17 cellular contexts compared by ENCODE assay signal in the genomic region with DNA sequence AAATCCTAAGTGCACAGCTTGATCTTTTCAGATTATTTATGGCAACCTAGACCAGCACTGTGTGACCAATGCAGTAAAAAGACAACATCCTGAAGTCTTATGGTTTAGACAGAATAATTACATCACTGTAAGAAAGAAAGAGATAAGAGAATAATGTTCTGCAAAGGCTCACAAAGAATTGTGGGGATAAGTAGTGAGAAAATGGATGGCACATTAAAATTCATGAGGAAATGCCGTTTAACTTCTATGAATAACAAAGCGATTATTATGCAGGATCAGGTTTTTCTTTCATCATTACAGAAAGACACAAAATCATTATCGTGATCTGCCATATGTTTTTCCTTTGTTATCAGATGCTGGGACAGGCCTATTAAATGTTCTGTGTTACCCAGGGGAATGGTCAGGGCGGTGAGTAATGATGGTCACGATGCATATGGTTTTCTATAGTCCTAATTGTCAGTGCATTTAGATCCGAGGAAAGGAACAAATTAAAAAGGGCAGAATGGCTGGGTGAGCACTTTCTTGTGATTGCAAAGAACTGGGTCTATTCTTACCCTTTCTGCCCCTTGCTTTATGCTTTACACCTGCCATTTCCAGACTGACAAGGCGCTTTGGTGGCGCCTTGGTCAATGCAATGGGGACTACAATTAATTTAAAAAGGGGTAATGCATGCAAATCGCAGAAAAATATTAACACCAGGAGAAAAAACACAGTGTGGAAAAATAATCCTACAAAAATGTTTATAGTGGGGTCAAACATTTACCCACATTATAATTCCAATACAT. TPM values are rescaled to one million over a fixed set of nuclear protein-coding genes. Genes with fewer than 3 reads are reported as not detected.
A peak's percentile ranks its signal among the peaks of the same experiment; 100 is the strongest.
DNase-seq lines count a peak whose midpoint lies in the region; TF ChIP-seq lines count a peak whose summit lies in the region.
"Had no signal": no experiment of that assay in that cellular context is flagged by ENCODE, and none has a peak within 500 bp of the region (broad histone marks: within the 10 kb centered on the region; RNA-seq: fewer than 3 reads in every experiment).

No MANE protein-coding gene starts in this region.

- intact Hi-C loops in esophagus squamous epithelium (cut with DNase I): no loop called here

- H3K9me2 ChIP-seq in Loucy (replicated peaks; ENCODE audit: low read depth, low read length) (no peaks in the 10 kb centered on the region), SK-N-SH (no peaks in the 10 kb centered on the region)

- H3F3A ChIP-seq in Loucy (ENCODE audit: low read depth): no peaks in the 10 kb centered on the region
- H3F3A ChIP-seq in SK-N-SH (replicated peaks; ENCODE audit: insufficient read depth): peaks cover 11% of the 10 kb centered on the region

- H3K27ac ChIP-seq in SK-N-SH (ENCODE audit: low read depth in 2 of 2, low read length in 1 of 2) (peak overlapping the region; percentile 31 to 93; a peak in 3 of 4 replicates), esophagus squamous epithelium (no peak overlapping the region)
- H3K27ac ChIP-seq: BLaER1, thyroid gland had no signal

- H3K79me2 ChIP-seq in Loucy (ENCODE audit: insufficient read depth, low read length) (no peaks in the 10 kb centered on the region), SK-N-SH (ENCODE audit: insufficient read depth) (no peaks in the 10 kb centered on the region)

- TF ChIP-seq POLR2A in esophagus squamous epithelium (IDR thresholded peaks at IDR 0.05): no peak

- H3K4me3 ChIP-seq in Loucy (ENCODE audit: low read length, poor library complexity, severe bottlenecking) (peak overlapping the region; percentile 6), SK-N-SH (ENCODE audit: low read depth in 2 of 2, low read length in 1 of 2) (no peak overlapping the region), esophagus squamous epithelium (no peak overlapping the region)
- H3K4me3 ChIP-seq: BLaER1, mucosa of descending colon, thyroid gland had no signal

- TF ChIP-seq RAD21 in SK-N-SH (IDR thresholded peaks at IDR 0.05; ENCODE audit: low read length): peak; percentile 14; the same call in 1 of the 2 replicates

- no peaks in the 10 kb centered on the region for H3K9me3 ChIP-seq in Loucy (ENCODE audit: insufficient read depth, low read depth, low read length)
- no peaks in the 10 kb centered on the region for H3K9me3 ChIP-seq in SK-N-SH
- no peaks in the 10 kb centered on the region for H3K9me3 ChIP-seq in esophagus squamous epithelium
- H3K9me3 ChIP-seq: BLaER1, mucosa of descending colon, thyroid gland had no signal

- WGBS in SK-N-SH (ENCODE audit: low lambda C conversion rate): 25% methylated on average over 9 of the region's 9 CpGs
- 69 to 71% methylated on average over 9 of the region's 9 CpGs for WGBS in esophagus squamous epithelium, 2 donors

- H3K4me1 ChIP-seq in Loucy (ENCODE audit: insufficient read depth, low read length, poor library complexity, severe bottlenecking) (peaks cover 8% of the 10 kb centered on the region), SK-N-SH (ENCODE audit: control insufficient read depth in 1 of 2, insufficient read depth in 2 of 2, low read depth in 1 of 2, low read length in 1 of 2) (peaks cover 9 to 11% of the 10 kb centered on the region in 2 experiments), esophagus squamous epithelium (no peaks in the 10 kb centered on the region)
- H3K4me1 ChIP-seq: BLaER1, thyroid gland had no signal

- no peaks in the 10 kb centered on the region for H4K20me1 ChIP-seq in Loucy (ENCODE audit: insufficient read depth, low read length, poor library complexity, severe bottlenecking)
- H4K20me1 ChIP-seq in SK-N-SH (ENCODE audit: insufficient read depth): no peaks in the 10 kb centered on the region
- H4K20me1 ChIP-seq: BLaER1 had no signal

- no peak overlapping the region for H3K9ac ChIP-seq in Loucy (ENCODE audit: low read depth, low read length, poor library complexity, severe bottlenecking)
- H3K9ac ChIP-seq in SK-N-SH: no peak overlapping the region; the same call in 1 of the 2 replicates
- H3K9ac ChIP-seq: BLaER1 had no signal

- peak in 1 of 2 experiments; percentile 94; a peak in 2 of 4 replicates for TF ChIP-seq EP300 in SK-N-SH (IDR thresholded peaks at IDR 0.05; ENCODE audit: borderline replicate concordance in 1 of 2, low read depth in 1 of 2, low read length in 1 of 2)

- POLR2A ChIA-PET in SK-N-SH (lab: Yijun Ruan, JAX): interaction anchor here (0.8 kb wide), 2 partner anchors 14 to 18 kb away, joined by 3 read pairs; no protein-coding TSS in a partner anchor

- TF ChIP-seq CTCF in Loucy (conservative IDR thresholded peaks at IDR 0.05; ENCODE audit: low read length): no peak
- no peak for TF ChIP-seq CTCF in SK-N-SH (IDR thresholded peaks at IDR 0.05)
- no peak for TF ChIP-seq CTCF in esophagus squamous epithelium (IDR thresholded peaks at IDR 0.05)

- CTCF ChIA-PET in SK-N-SH (lab: Yijun Ruan, JAX): interaction anchor here (0.7 to 3.1 kb wide), 6 partner anchors 12 to 231 kb away, joined by 3 to 20 read pairs (median 4); partner anchors contain the start of gene DHX40

- H3K4me2 ChIP-seq in Loucy (ENCODE audit: low read depth, low read length, poor library complexity, severe bottlenecking) (peak overlapping the region; percentile 28), SK-N-SH (peak overlapping the region; percentile 20; the same call in 1 of the 2 replicates)
- H3K4me2 ChIP-seq: BLaER1 had no signal

- H3K36me3 ChIP-seq in Loucy (ENCODE audit: insufficient read depth, low read length) (no peaks in the 10 kb centered on the region), SK-N-SH (replicated peaks in 1 of 2; ENCODE audit: control insufficient read depth in 1 of 2, insufficient read depth in 2 of 2, low read length in 1 of 2) (no peaks in the 10 kb centered on the region), esophagus squamous epithelium (no peaks in the 10 kb centered on the region)
- H3K36me3 ChIP-seq: BLaER1, thyroid gland had no signal

- peak; percentile 4 for DNase-seq in DMS153 (lab: John Stamatoyannopoulos, UW)
- peak; percentile 87 for DNase-seq in SK-N-SH
- peak; percentile 26 for DNase-seq in foreskin melanocyte
- DNase-seq in HuH-7 (ENCODE audit: low spot score): no peak
- DNase-seq in NCI-H82 treated with DMSO at 0.1 percent for 48 hours (lab: John Stamatoyannopoulos, UW; ENCODE audit: unreplicated experiment): no peak
- no peak for DNase-seq in NOMO-1 treated with DMSO at 0.1 percent for 48 hours (lab: John Stamatoyannopoulos, UW; ENCODE audit: unreplicated experiment)
- no peak for DNase-seq in esophagus squamous epithelium (lab: John Stamatoyannopoulos, UW)
- DNase-seq: activated CD8-positive, alpha-beta T cell treated with anti-CD3 and anti-CD28 coated beads, Interleukin-2, amount 10 ng/mL, durations not matched to agents 7 days and 5 days; amniotic stem cell; cortex of kidney; DMS79 treated with DMSO at 0.1 percent for 48 hours; hippocampal formation; mucosa of descending colon; NCI-H446; thyroid gland had no signal

- H2AFZ ChIP-seq in Loucy (ENCODE audit: low read length) (peak overlapping the region; percentile 49), SK-N-SH (ENCODE audit: low read depth) (peak overlapping the region; percentile 81)

- H3K27me3 ChIP-seq in Loucy (ENCODE audit: insufficient read depth, low read length, poor library complexity, severe bottlenecking) (no peaks in the 10 kb centered on the region), SK-N-SH (ENCODE audit: insufficient read depth) (no peaks in the 10 kb centered on the region), esophagus squamous epithelium (peaks cover 0 to 3% (median 0%) of the 10 kb centered on the region in 4 donors)
- H3K27me3 ChIP-seq: BLaER1, thyroid gland had no signal

TF ChIP-seq in SK-N-SH, 30 proteins besides CTCF, POLR2A, EP300 and RAD21 (continues in another document):
- TF ChIP-seq SMC3 (IDR thresholded peaks at IDR 0.05; ENCODE audit: low read depth, low read length): peak; percentile 1; the same call in 1 of the 2 replicates
- TF ChIP-seq FOXJ3 (CRISPR knock-in tag; IDR thresholded peaks at IDR 0.05): peak; percentile 95
- TF ChIP-seq MEF2A (IDR thresholded peaks at IDR 0.05; ENCODE audit: borderline replicate concordance, low read depth): no peak
- peak; percentile 60 for TF ChIP-seq MXI1 (IDR thresholded peaks at IDR 0.05; ENCODE audit: low read depth, low read length)
- TF ChIP-seq POLR2AphosphoS5 (IDR thresholded peaks at IDR 0.05; ENCODE audit: low read depth, low read length): peak; percentile 59; the same call in 1 of the 2 replicates
- no peak for TF ChIP-seq GABPA (IDR thresholded peaks at IDR 0.05; ENCODE audit: low read depth)
- peak; percentile 100 for TF ChIP-seq GATA2 (CRISPR knock-in tag; IDR thresholded peaks at IDR 0.05)
- peak; percentile 45; the same call in 1 of the 2 replicates for TF ChIP-seq JUND (IDR thresholded peaks at IDR 0.05)
- no peak for TF ChIP-seq USF2 (IDR thresholded peaks at IDR 0.05; ENCODE audit: borderline replicate concordance, low read depth, low read length)
- peak; percentile 94 for TF ChIP-seq CHD2 (IDR thresholded peaks at IDR 0.05; ENCODE audit: low read length, partially characterized antibody)
- TF ChIP-seq TCF12 (IDR thresholded peaks at IDR 0.05): peak; percentile 73
- TF ChIP-seq TEAD4 (IDR thresholded peaks at IDR 0.05; ENCODE audit: borderline replicate concordance, insufficient read depth): 0 out of 2 replicates have a peak, but pooled peaks have one; percentile 30
- no peak for TF ChIP-seq IRF3 (IDR thresholded peaks at IDR 0.05; ENCODE audit: low read depth, low read length)
- peak; percentile 95 for TF ChIP-seq RCOR1 (IDR thresholded peaks at IDR 0.05; ENCODE audit: low read length)

RNA-seq across cellular contexts. Expression of gene DHX40, which starts 18.1 kb away (rescaled TPM):
- polyA plus RNA-seq in SK-N-SH (2012; rRNA removed): 33.8 and 45.5 TPM in 2 replicates
- polyA plus RNA-seq in SK-N-SH (2012; cell fraction: cytosol; rRNA removed): 56.4 and 58.0 TPM in 2 replicates
- 14.6 and 42.4 TPM in 2 replicates for polyA plus RNA-seq in SK-N-SH (2012; cell fraction: nucleus; rRNA removed)
- total RNA-seq in esophagus squamous epithelium: 10 to 100 TPM; 10.5 to 42.0 (median 25.0) TPM

Comparison
In these comparisons a context has a peak if more than half of its experiments do, and no peak if none do; other contexts are left out.
1. DNase-seq: peak in DMS153 (single experiment), SK-N-SH (single experiment) and foreskin melanocyte (single experiment); none in HuH-7 (single experiment), NCI-H82 treated with DMSO at 0.1 percent for 48 hours (single experiment), NOMO-1 treated with DMSO at 0.1 percent for 48 hours (single experiment) and esophagus squamous epithelium (single experiment).
2. H3K27ac ChIP-seq: peak in SK-N-SH (2 of 2); none in esophagus squamous epithelium (0 of 4).